In the genomic region with DNA sequence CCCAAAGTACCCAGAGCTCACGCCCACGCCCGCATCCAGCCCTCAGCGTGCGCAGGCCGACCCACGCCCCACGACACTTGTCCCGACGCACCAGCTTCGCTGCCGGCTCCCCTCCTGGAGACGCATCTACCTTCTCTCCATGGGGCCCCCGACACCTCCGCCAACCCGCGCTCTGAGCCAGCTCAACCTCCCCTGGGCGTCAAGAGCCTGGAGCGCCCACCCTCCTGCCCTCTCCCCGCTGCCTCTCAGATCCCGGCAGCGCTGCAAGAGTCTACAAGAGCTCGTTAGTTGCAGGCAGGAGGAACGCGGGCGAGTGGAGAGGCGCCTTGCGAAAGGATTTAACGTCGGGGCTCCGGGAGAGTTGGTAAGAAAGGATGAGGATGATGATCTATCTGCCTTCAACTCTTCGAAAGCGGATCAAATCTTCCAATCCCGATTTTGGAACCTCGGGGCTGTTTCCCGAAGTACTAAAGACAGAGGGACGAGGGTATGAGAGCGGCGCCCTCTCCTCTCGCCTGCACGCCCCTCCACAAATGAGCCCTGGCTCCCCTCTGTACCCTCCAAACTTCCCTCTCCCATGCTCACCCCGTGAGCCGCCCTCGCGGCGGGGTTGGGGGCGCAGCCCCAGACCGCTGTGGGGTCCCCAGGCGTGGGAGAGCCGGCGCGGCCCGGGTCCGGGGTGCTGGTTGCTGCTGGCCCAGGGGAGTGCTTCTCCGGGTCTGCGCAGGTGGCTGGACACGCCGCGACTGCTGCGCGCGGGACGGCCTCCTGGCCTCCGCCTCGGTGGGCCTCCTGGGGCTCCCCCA, we compare ENCODE assay signal across 8 cellular contexts. TPM values are rescaled to one million over a fixed set of nuclear protein-coding genes. Genes with fewer than 3 reads are reported as not detected.
DNase-seq lines count a peak whose midpoint lies in the region; TF ChIP-seq lines count a peak whose summit lies in the region.

No MANE protein-coding gene starts in this region.

- H3K56ac ChIP-seq in H9 (ENCODE audit: insufficient read length, low read depth, low read length) = no peak overlapping the region

- H2BK15ac ChIP-seq in H9 (ENCODE audit: low read depth, low read length) = no peak overlapping the region; the same call in 1 of the 2 replicates

- no peak overlapping the region for H3K9ac ChIP-seq in H9 (ENCODE audit: extremely low read depth, insufficient read length, low read length)
- peak overlapping the region; percentile 24 for H3K9ac ChIP-seq in iPS-15b (ENCODE audit: low read depth, low read length)

- TF ChIP-seq CTCF in H9 (conservative IDR thresholded peaks at IDR 0.05) = no peak

- H3K27ac ChIP-seq in H9 (ENCODE audit: insufficient read length, low read depth, low read length) = no peak overlapping the region

- H3K4ac ChIP-seq in H9 (ENCODE audit: low read depth, low read length) = no peak overlapping the region

- H3K23ac ChIP-seq in H9 (ENCODE audit: insufficient read length, low read depth, low read length) = no peak overlapping the region

- H3K4me1 Mint-ChIP-seq in H9 = peaks cover 6 to 12% of the 10 kb centered on the region in 2 experiments; a peak in 3 of 4 replicates

- H2BK12ac ChIP-seq in H9 (ENCODE audit: insufficient read length, low read depth, low read length) = no peak overlapping the region

- peak; percentile 59 for DNase-seq in H9
- DNase-seq in amniotic stem cell (lab: John Stamatoyannopoulos, UW) = peak; percentile 35
- no peak for DNase-seq in skeletal muscle cell (ENCODE audit: low read depth)
- DNase-seq in activated effector memory CD4-positive, alpha-beta T cell treated with Interleukin-2 at 50 U/mL for 16 hours = no peak
- DNase-seq in putamen (ENCODE audit: low spot score) = no peak
- no peak for DNase-seq in SW 1271 (lab: John Stamatoyannopoulos, UW)
- DNase-seq in D341Med (ENCODE audit: low spot score) = no peak

- H3K9me3 ChIP-seq in H9 (ENCODE audit: control insufficient read depth, low read depth, low read length) = no peaks in the 10 kb centered on the region
- H3K9me3 ChIP-seq in iPS-15b (ENCODE audit: control insufficient read depth, insufficient read depth, low read length) = no peaks in the 10 kb centered on the region

- H2BK5ac ChIP-seq in H9 (ENCODE audit: insufficient read length, low read length) = no peak overlapping the region

- H3K36me3 ChIP-seq in iPS-15b (ENCODE audit: control insufficient read depth, insufficient read depth, low read length) = no peaks in the 10 kb centered on the region

- H3T11ph ChIP-seq in H9 (ENCODE audit: low read length) = no peak overlapping the region

- no peak overlapping the region for H3K18ac ChIP-seq in H9 (ENCODE audit: insufficient read length, low read depth, low read length)

- peaks cover 15% of the 10 kb centered on the region for H3K23me2 ChIP-seq in H9 (ENCODE audit: insufficient read length, low read depth, low read length, poor library complexity, severe bottlenecking)

- no peak overlapping the region for H3K27ac Mint-ChIP-seq in H9

- peak overlapping the region; percentile 49; the same call in 1 of the 2 replicates for H3K14ac ChIP-seq in H9 (ENCODE audit: insufficient read depth, low read length)

- no peaks in the 10 kb centered on the region for H4K20me1 ChIP-seq in H9 (ENCODE audit: control insufficient read depth, insufficient read depth, insufficient read length)

- H3K36me3 Mint-ChIP-seq in H9 (ENCODE audit: insufficient read depth in 1 of 3, low read depth in 3 of 3) = peaks cover 0 to 5% (median 0%) of the 10 kb centered on the region in 3 experiments; a peak in 2 of 7 replicates

- H2AFZ ChIP-seq in H9 (ENCODE audit: low read length) = no peak overlapping the region

- no peak overlapping the region for H2AK5ac ChIP-seq in H9 (ENCODE audit: insufficient read length, low read length)

- peak overlapping the region; percentile 60 for H3K4me3 ChIP-seq in iPS-15b (ENCODE audit: low read depth, low read length)
- H3K4me3 ChIP-seq in skeletal muscle cell (ENCODE audit: low read depth, low read length) = peak overlapping the region; percentile 64

- no peak overlapping the region for H4K91ac ChIP-seq in H9 (ENCODE audit: insufficient read length, low read depth, low read length)

- H3K4me2 ChIP-seq in H9 (ENCODE audit: insufficient read depth, insufficient read length, low read length) = peak overlapping the region; percentile 57

- H3K27me3 ChIP-seq in H9 (ENCODE audit: insufficient read depth, low read length) (peaks cover 26% of the 10 kb centered on the region), iPS-15b (ENCODE audit: control insufficient read depth, insufficient read depth, low read length) (peaks cover 28% of the 10 kb centered on the region)

- H3K4me1 ChIP-seq in H9 (ENCODE audit: insufficient read depth, low read length) (no peaks in the 10 kb centered on the region), iPS-15b (ENCODE audit: control insufficient read depth, insufficient read depth, low read length) (no peaks in the 10 kb centered on the region)

- H3K4me3 Mint-ChIP-seq in H9 = peak overlapping the region; percentile 37 to 78

- H3K79me2 ChIP-seq in H9 (ENCODE audit: insufficient read depth, low read length) = no peaks in the 10 kb centered on the region

- no CpG with 5 or more reads among the region's 65 CpGs for WGBS in H9 (ENCODE audit: extremely low coverage, insufficient read length, low lambda C conversion rate)

- H2BK120ac ChIP-seq in H9 (ENCODE audit: low read depth, low read length, poor library complexity, severe bottlenecking) = no peak overlapping the region

- peaks cover 5% of the 10 kb centered on the region in 2 experiments; a peak in 4 of 5 replicates for H3K9me3 Mint-ChIP-seq in H9

- no peak overlapping the region for H4K5ac ChIP-seq in H9 (ENCODE audit: insufficient read length, low read depth, low read length)

- no peaks in the 10 kb centered on the region for H3K79me1 ChIP-seq in H9 (ENCODE audit: insufficient read depth, low read depth, low read length, poor library complexity, severe bottlenecking)

- H2BK20ac ChIP-seq in H9 (ENCODE audit: low read depth, low read length, poor library complexity, severe bottlenecking) = no peak overlapping the region

- peaks cover 67% of the 10 kb centered on the region for H3K27me3 Mint-ChIP-seq in H9 (ENCODE audit: low read depth)

- H4K8ac ChIP-seq in H9 (replicated peaks; ENCODE audit: insufficient read length, low read depth, low read length) = no peak overlapping the region

RNA-seq across cellular contexts. Expression of a gene that starts 1.0 kb away (rescaled TPM):
- total RNA-seq in H9 (2021) = 0.75 and 0.77 TPM in 2 replicates

Comparison
In these comparisons a context has a peak if more than half of its experiments do, and no peak if none do; other contexts are left out.
1. DNase-seq: peak in H9 (single experiment) and amniotic stem cell (single experiment); none in skeletal muscle cell (single experiment), activated effector memory CD4-positive, alpha-beta T cell treated with Interleukin-2 at 50 U/mL for 16 hours (single experiment), putamen (single experiment), SW 1271 (0 of 2) and D341Med (single experiment).